19 cellular contexts compared by ENCODE assay signal in genomic region chr22:48889209-48889830, GRCh38.
A peak's percentile ranks its signal among the peaks of the same experiment; 100 is the strongest.
DNase-seq lines count a peak whose midpoint lies in the region; ATAC-seq and TF ChIP-seq lines count a peak whose summit lies in the region.
"Had no signal": no experiment of that assay in that cellular context is flagged by ENCODE, and none has a peak within 500 bp of the region (broad histone marks: within the 10 kb centered on the region; RNA-seq: fewer than 3 reads in every experiment).

No MANE protein-coding gene starts in this region.

- no peak for TF ChIP-seq CTCF in natural killer cell (IDR thresholded peaks at IDR 0.05)

- H3K9ac ChIP-seq in neuronal stem cell (ENCODE audit: low read depth, low read length, poor library complexity) = no peak overlapping the region

- H3K4me2 ChIP-seq in neuronal stem cell (ENCODE audit: insufficient read depth, low read length, poor library complexity, severe bottlenecking) = no peak overlapping the region

- no peak overlapping the region for H2BK120ac ChIP-seq in neuronal stem cell (ENCODE audit: low read depth, low read length)

- H2AK5ac ChIP-seq in neuronal stem cell (ENCODE audit: low read depth, low read length) = no peak overlapping the region

- H2AFZ ChIP-seq in neuronal stem cell (ENCODE audit: low read length) = no peak overlapping the region

- no peak overlapping the region for H2BK12ac ChIP-seq in neuronal stem cell (ENCODE audit: low read length)

- no peak overlapping the region for H3K27ac Mint-ChIP-seq in natural killer cell treated with Interleukin-12 subunit alpha and Interleukin-12 subunit beta and Interleukin-15 and Interleukin-18, amount 100 ng/mL, for 72 hours
- no peak overlapping the region for H3K27ac Mint-ChIP-seq in natural killer cell
- H3K27ac Mint-ChIP-seq: CD8-positive, alpha-beta T cell had no signal

- H3K4me3 Mint-ChIP-seq in natural killer cell treated with Interleukin-12 subunit alpha and Interleukin-12 subunit beta and Interleukin-15 and Interleukin-18, amount 100 ng/mL, for 72 hours = no peak overlapping the region
- H3K4me3 Mint-ChIP-seq in natural killer cell = no peak overlapping the region
- H3K4me3 Mint-ChIP-seq: CD8-positive, alpha-beta T cell had no signal

- H3K9me3 ChIP-seq in neuronal stem cell (replicated peaks in 1 of 2; ENCODE audit: control insufficient read depth in 2 of 2, insufficient read depth in 1 of 2, low read depth in 1 of 2, low read length in 2 of 2) = no peaks in the 10 kb centered on the region

- H3K18ac ChIP-seq in neuronal stem cell (ENCODE audit: low read length) = peak overlapping the region; percentile 15

- no peaks in the 10 kb centered on the region for H3K36me3 Mint-ChIP-seq in natural killer cell treated with Interleukin-12 subunit alpha and Interleukin-12 subunit beta and Interleukin-15 and Interleukin-18, amount 100 ng/mL, for 72 hours
- no peaks in the 10 kb centered on the region for H3K36me3 Mint-ChIP-seq in natural killer cell
- H3K36me3 Mint-ChIP-seq: CD8-positive, alpha-beta T cell had no signal

- H3K36me3 ChIP-seq in neuronal stem cell (replicated peaks in 1 of 2; ENCODE audit: control insufficient read depth in 2 of 2, insufficient read depth in 2 of 2, low read length in 2 of 2) = no peaks in the 10 kb centered on the region

- ATAC-seq in activated CD4-positive, CD25-positive, alpha-beta regulatory T cell treated with anti-CD3 and anti-CD28 coated beads, Interleukin-2, amount 50 U/mL, for 24 hours = no peak
- no peak for ATAC-seq in natural killer cell treated with Interleukin-12 subunit alpha and Interleukin-12 subunit beta and Interleukin-15 and Interleukin-18, amount 100 ng/mL, for 72 hours
- no peak for ATAC-seq in natural killer cell
- ATAC-seq in left colon = no peak
- ATAC-seq: CD8-positive, alpha-beta T cell; PC-3 had no signal

- H3K9me3 Mint-ChIP-seq in natural killer cell treated with Interleukin-12 subunit alpha and Interleukin-12 subunit beta and Interleukin-15 and Interleukin-18, amount 100 ng/mL, for 72 hours = no peaks in the 10 kb centered on the region
- H3K9me3 Mint-ChIP-seq in natural killer cell = no peaks in the 10 kb centered on the region
- H3K9me3 Mint-ChIP-seq: CD8-positive, alpha-beta T cell had no signal

- no peak overlapping the region for H2BK5ac ChIP-seq in neuronal stem cell (ENCODE audit: low read length)

- no peak overlapping the region for H3K27ac ChIP-seq in neuronal stem cell (replicated peaks; ENCODE audit: low read length)
- H3K27ac ChIP-seq: 22Rv1 had no signal

- H3K27me3 ChIP-seq in neuronal stem cell (ENCODE audit: control insufficient read depth in 3 of 3, insufficient read depth in 3 of 3, low read depth in 1 of 3, low read length in 3 of 3) = no peaks in the 10 kb centered on the region

- DNase-seq in activated CD4-positive, CD25-positive, alpha-beta regulatory T cell treated with anti-CD3 and anti-CD28 coated beads, Interleukin-2, amount 50 U/mL, for 72 hours = peak; percentile 14
- peak; percentile 22 for DNase-seq in natural killer cell treated with Interleukin-12 subunit alpha and Interleukin-12 subunit beta and Interleukin-15 and Interleukin-18, amount 100 ng/mL, for 72 hours (ENCODE audit: low spot score)
- DNase-seq in natural killer cell (no peak), neuronal stem cell (ENCODE audit: low spot score) (no peak), GM19240 (ENCODE audit: insufficient read length, low spot score) (no peak), left colon (no peak)
- no peak for DNase-seq in stimulated activated CD4-positive, alpha-beta T cell treated with anti-CD3 and anti-CD28 coated beads, Interleukin-4, amount 100 ng/mL, for 4 hours
- DNase-seq: GF-D8, GOT3, Karpas-422, MM.1S, NCI-H1105, NCI-H187 treated with DMSO at 0.1 percent for 48 hours, NCI-H446 treated with DMSO at 0.1 percent for 48 hours, NCI-H748 treated with DMSO at 0.1 percent for 48 hours, PC-3 had no signal

- H3K27me3 Mint-ChIP-seq in natural killer cell treated with Interleukin-12 subunit alpha and Interleukin-12 subunit beta and Interleukin-15 and Interleukin-18, amount 100 ng/mL, for 72 hours = peaks cover 0 to 5% of the 10 kb centered on the region in 2 donors
- peaks cover 0 to 3% of the 10 kb centered on the region in 2 donors for H3K27me3 Mint-ChIP-seq in natural killer cell (ENCODE audit: low read depth in 2 of 2)

- H3K4ac ChIP-seq in neuronal stem cell (ENCODE audit: low read length) = no peak overlapping the region

- H3K4me3 ChIP-seq in neuronal stem cell (ENCODE audit: low read length in 2 of 2) = no peak overlapping the region

- H4K8ac ChIP-seq in neuronal stem cell (ENCODE audit: low read depth, low read length) = no peak overlapping the region

- no peaks in the 10 kb centered on the region for H3K4me1 Mint-ChIP-seq in natural killer cell treated with Interleukin-12 subunit alpha and Interleukin-12 subunit beta and Interleukin-15 and Interleukin-18, amount 100 ng/mL, for 72 hours (ENCODE audit: low read depth in 2 of 2)
- H3K4me1 Mint-ChIP-seq in natural killer cell = no peaks in the 10 kb centered on the region

- no peak overlapping the region for H4K91ac ChIP-seq in neuronal stem cell (ENCODE audit: low read depth, low read length, poor library complexity)

- intact Hi-C loops in natural killer cell (cut with micrococcal nuclease) (no loop called here), left colon (cut with DNase I, micrococcal nuclease) (no loop called here)

- no peaks in the 10 kb centered on the region for H3K79me1 ChIP-seq in neuronal stem cell (ENCODE audit: low read depth, low read length)

- no peak overlapping the region for H3K14ac ChIP-seq in neuronal stem cell (ENCODE audit: low read length)

- no peak overlapping the region for H2BK15ac ChIP-seq in neuronal stem cell (ENCODE audit: low read length)

- H3K23ac ChIP-seq in neuronal stem cell (ENCODE audit: low read depth, low read length, poor library complexity) = no peak overlapping the region

- WGBS in neuronal stem cell (ENCODE audit: extremely low coverage in 2 of 2, insufficient read length in 2 of 2, insufficient replicate concordance in 1 of 2), 2 donors = no CpG with 5 or more reads among the region's 14 CpGs

- H3K4me1 ChIP-seq in neuronal stem cell (ENCODE audit: control insufficient read depth in 2 of 2, insufficient read depth in 1 of 2, low read depth in 1 of 2, low read length in 2 of 2) = peaks cover under 1 to 1% of the 10 kb centered on the region in 2 donors

Comparison
In these comparisons a context has a peak if more than half of its experiments do, and no peak if none do; other contexts are left out.
1. DNase-seq: peak in activated CD4-positive, CD25-positive, alpha-beta regulatory T cell treated with anti-CD3 and anti-CD28 coated beads, Interleukin-2, amount 50 U/mL, for 72 hours (single experiment) and natural killer cell treated with Interleukin-12 subunit alpha and Interleukin-12 subunit beta and Interleukin-15 and Interleukin-18, amount 100 ng/mL, for 72 hours (single experiment); none in natural killer cell (single experiment), neuronal stem cell (single experiment), GM19240 (single experiment), left colon (0 of 2) and stimulated activated CD4-positive, alpha-beta T cell treated with anti-CD3 and anti-CD28 coated beads, Interleukin-4, amount 100 ng/mL, for 4 hours (0 of 2).